8 cellular contexts compared by ENCODE assay signal in the genomic region with DNA sequence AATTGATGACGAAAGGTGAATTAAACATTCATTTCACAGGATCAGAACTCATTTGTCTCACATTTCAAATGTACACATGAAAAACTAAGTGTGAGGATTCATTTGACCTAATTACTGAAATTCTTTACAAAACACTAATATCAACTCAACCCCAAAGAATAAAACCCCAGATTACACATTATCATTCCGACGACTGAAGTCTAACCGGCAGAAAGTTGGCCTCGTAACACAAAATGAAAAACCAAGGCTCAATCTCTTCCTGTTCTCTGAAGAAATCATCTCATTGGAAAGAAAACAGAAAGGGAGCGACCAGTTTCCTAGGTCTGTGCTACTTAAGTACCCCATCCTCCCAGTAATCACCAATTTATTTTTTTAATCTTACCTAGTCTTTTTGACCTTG. TPM values are rescaled to one million over a fixed set of nuclear protein-coding genes. Genes with fewer than 3 reads are reported as not detected.
A peak's percentile ranks its signal among the peaks of the same experiment; 100 is the strongest.
DNase-seq lines count a peak whose midpoint lies in the region; ATAC-seq and TF ChIP-seq lines count a peak whose summit lies in the region.

No MANE protein-coding gene starts in this region.

- no peak for TF ChIP-seq CTCF in Panc1 (IDR thresholded peaks at IDR 0.05)
- no peak for TF ChIP-seq CTCF in epithelial cell of proximal tubule (conservative IDR thresholded peaks at IDR 0.05; ENCODE audit: low read depth, low read length)
- TF ChIP-seq CTCF in psoas muscle (IDR thresholded peaks at IDR 0.05), result no peak

- WGBS in psoas muscle, 3 donors, result 89 to 92% (median 91%) methylated on average over 6 of the region's 6 CpGs

- intact Hi-C loops in Panc1 (cut with micrococcal nuclease; ENCODE audit: unreplicated experiment) (no loop called here), psoas muscle (cut with DNase I) (no loop called here)

- POLR2A ChIA-PET in Panc1 (lab: Charles Lee), result no interaction called here

- ATAC-seq in Panc1 (no peak), psoas muscle (no peak)

- CTCF ChIA-PET in Panc1 (lab: Charles Lee), result no interaction called here

- H3K9me3 ChIP-seq in Panc1 (ENCODE audit: control insufficient read depth, insufficient read depth, low read depth, low read length) (no peaks in the 10 kb centered on the region), psoas muscle (no peaks in the 10 kb centered on the region)

- H3K4me1 Mint-ChIP-seq in T-helper 2 cell treated with Interferon-gamma antibody and Interleukin-4, amounts not matched to agents 5 μg/mL and 100 μg/mL, for 36 hours (ENCODE audit: low read depth), result peaks cover 39% of the 10 kb centered on the region

- H3K27me3 ChIP-seq in Panc1 (ENCODE audit: control insufficient read depth, insufficient read depth, low read length) (no peaks in the 10 kb centered on the region), psoas muscle (ENCODE audit: insufficient read depth in 3 of 3, low read length in 2 of 3) (no peaks in the 10 kb centered on the region)

- H3K4me3 Mint-ChIP-seq in T-helper 2 cell treated with Interferon-gamma antibody and Interleukin-4, amounts not matched to agents 5 μg/mL and 100 μg/mL, for 36 hours, result peak overlapping the region; percentile 97

- peak overlapping the region; percentile 95 for H3K27ac Mint-ChIP-seq in T-helper 2 cell treated with Interferon-gamma antibody and Interleukin-4, amounts not matched to agents 5 μg/mL and 100 μg/mL, for 36 hours

- no peak for DNase-seq in T-helper 2 cell treated with Interferon-gamma antibody and Interleukin-4, amounts not matched to agents 5 μg/mL and 100 μg/mL, for 36 hours (ENCODE audit: low spot score)
- DNase-seq in T-helper 2 cell (no peak), Panc1 (ENCODE audit: low read depth, low spot score) (no peak), epithelial cell of proximal tubule (ENCODE audit: low read depth) (no peak), psoas muscle (no peak), COR-L47 (lab: John Stamatoyannopoulos, UW) (no peak), germinal center (ENCODE audit: low spot score) (no peak), HuH-7 (ENCODE audit: low spot score) (no peak)

- peaks cover 30% of the 10 kb centered on the region for H3K36me3 Mint-ChIP-seq in T-helper 2 cell treated with Interferon-gamma antibody and Interleukin-4, amounts not matched to agents 5 μg/mL and 100 μg/mL, for 36 hours (ENCODE audit: low read depth)

- H3K4me3 ChIP-seq in Panc1 (ENCODE audit: low read depth in 2 of 2, low read length in 2 of 2) (peak overlapping the region; percentile 84 to 85), epithelial cell of proximal tubule (ENCODE audit: low read depth, low read length) (peak overlapping the region; percentile 97), psoas muscle (peak overlapping the region; percentile 82)

- in situ Hi-C loops in Panc1 (cut with HindIII; ENCODE audit: low pct_unique_long_range_greater_than_20kb, low sequenced_read_pairs), result no loop called here

- TSS peak; percentile 84 for BruUV-seq in Panc1 (replicated peaks; lab: Mats Ljungman, UMichigan)

- H3K27me3 Mint-ChIP-seq in T-helper 2 cell treated with Interferon-gamma antibody and Interleukin-4, amounts not matched to agents 5 μg/mL and 100 μg/mL, for 36 hours (ENCODE audit: low read depth), result no peaks in the 10 kb centered on the region

- H3K27ac ChIP-seq in Panc1 (ENCODE audit: low read length) (peak overlapping the region; percentile 92), psoas muscle (no peak overlapping the region)

- H3K9me3 Mint-ChIP-seq in T-helper 2 cell treated with Interferon-gamma antibody and Interleukin-4, amounts not matched to agents 5 μg/mL and 100 μg/mL, for 36 hours, result no peaks in the 10 kb centered on the region

- H3K4me1 ChIP-seq in Panc1 (ENCODE audit: control insufficient read depth, insufficient read depth, low read length) (peaks cover 12% of the 10 kb centered on the region), psoas muscle (peaks cover 22% of the 10 kb centered on the region)

- H3K36me3 ChIP-seq in Panc1 (ENCODE audit: control insufficient read depth, insufficient read depth, low read length) (peaks cover 19% of the 10 kb centered on the region), psoas muscle (ENCODE audit: insufficient read depth in 1 of 2, low read depth in 1 of 2) (peaks cover 4 to 12% of the 10 kb centered on the region in 2 donors)

RNA-seq across cellular contexts. Expression of a gene that starts 1.8 kb away (rescaled TPM):
- 448 TPM for total RNA-seq in Panc1 (2021; ENCODE audit: unreplicated experiment)
- 639 TPM for polyA plus RNA-seq in Panc1 (2012; ENCODE audit: insufficient read length)
- total RNA-seq in epithelial cell of proximal tubule, result 539 and 692 TPM in 2 replicates
- 100 to 1,000 TPM in 2 of 4 donors, 10 to 100 TPM in 2; 50.1 to 232 (median 85.0) TPM for total RNA-seq in psoas muscle
- 100 to 1,000 TPM in 1 of 3 donors, 10 to 100 TPM in 2; 79.2 to 164 (median 92.6) TPM for polyA plus RNA-seq in psoas muscle

RNA-seq across cellular contexts. Expression of a gene that starts 21.0 kb away (rescaled TPM):
- total RNA-seq in Panc1 (2021; ENCODE audit: unreplicated experiment) (63.4 TPM), epithelial cell of proximal tubule (139 and 140 TPM in 2 replicates), psoas muscle (10 to 100 TPM; 16.4 to 44.2 (median 29.4) TPM)
- polyA plus RNA-seq in Panc1 (2012; ENCODE audit: insufficient read length), result 82.5 TPM
- polyA plus RNA-seq in psoas muscle, result 10 to 100 TPM; 19.7 to 84.0 (median 56.3) TPM

RNA-seq across cellular contexts. Expression of a gene that starts 30.2 kb away (rescaled TPM):
- total RNA-seq in Panc1 (2021; ENCODE audit: unreplicated experiment) (616 TPM), epithelial cell of proximal tubule (130 and 166 TPM in 2 replicates), psoas muscle (100 to 1,000 TPM; 161 to 203 (median 185) TPM)
- polyA plus RNA-seq in Panc1 (2012; ENCODE audit: insufficient read length), result 413 TPM
- 10 to 100 TPM; 50.1 to 60.4 (median 56.2) TPM for polyA plus RNA-seq in psoas muscle

RNA-seq across cellular contexts. Expression of a gene that starts 42.8 kb away (rescaled TPM):
- total RNA-seq in Panc1 (2021; ENCODE audit: unreplicated experiment), result 48.7 TPM
- polyA plus RNA-seq in Panc1 (2012; ENCODE audit: insufficient read length), result 74.7 TPM
- total RNA-seq in epithelial cell of proximal tubule, result 8.5 and 12.3 TPM in 2 replicates
- total RNA-seq in psoas muscle, result 1 to 10 TPM; 2.7 to 7.0 (median 3.6) TPM
- 1 to 10 TPM; 3.3 to 6.4 (median 4.9) TPM for polyA plus RNA-seq in psoas muscle

RNA-seq across cellular contexts. Expression of a gene that starts 53.0 kb away (rescaled TPM):
- total RNA-seq in Panc1 (2021; ENCODE audit: unreplicated experiment), result 141 TPM
- 96.7 TPM for polyA plus RNA-seq in Panc1 (2012; ENCODE audit: insufficient read length)
- 43.2 and 57.4 TPM in 2 replicates for total RNA-seq in epithelial cell of proximal tubule
- 10 to 100 TPM; 19.3 to 32.9 (median 22.0) TPM for total RNA-seq in psoas muscle
- 10 to 100 TPM; 15.1 to 24.7 (median 17.1) TPM for polyA plus RNA-seq in psoas muscle
